ENCODE assay signal across 9 cellular contexts in genomic region chr3:168117853-168118313, GRCh38. TPM values are rescaled to one million over a fixed set of nuclear protein-coding genes. Genes with fewer than 3 reads are reported as not detected.
DNase-seq lines count a peak whose midpoint lies in the region; ATAC-seq and TF ChIP-seq lines count a peak whose summit lies in the region.
"Had no signal": no experiment of that assay in that cellular context is flagged by ENCODE, and none has a peak within 500 bp of the region (broad histone marks: within the 10 kb centered on the region; RNA-seq: fewer than 3 reads in every experiment).

No MANE protein-coding gene starts in this region.

- intact Hi-C loops in psoas muscle (cut with DNase I), result no loop called here

- peak; percentile 27 for DNase-seq in H4 (ENCODE audit: low spot score)
- peak; percentile 46 for DNase-seq in OCI-M1 (lab: John Stamatoyannopoulos, UW)
- DNase-seq in fibroblast of mammary gland (ENCODE audit: low read depth), result peak; percentile 40
- DNase-seq in psoas muscle, result no peak
- DNase-seq in mucosa of gallbladder (ENCODE audit: low spot score), result no peak
- no peak for DNase-seq in NCI-H187 treated with DMSO at 0.1 percent for 48 hours (lab: John Stamatoyannopoulos, UW)
- no peak for DNase-seq in glomerular visceral epithelial cell (ENCODE audit: extremely low spot score)
- DNase-seq: activated CD8-positive, alpha-beta memory T cell treated with anti-CD3 and anti-CD28 coated beads, Interleukin-2, amount 50 U/mL, for 4 hours; sigmoid colon had no signal

- no peak overlapping the region for H3K4me3 ChIP-seq in fibroblast of mammary gland (ENCODE audit: control insufficient read depth, low read depth, low read length)
- H3K4me3 ChIP-seq in psoas muscle, result no peak overlapping the region
- H3K4me3 ChIP-seq: sigmoid colon had no signal

- WGBS in psoas muscle, 3 donors, result 56 to 75% (median 61%) methylated on average over 2 of the region's 2 CpGs

- no peaks in the 10 kb centered on the region for H3K27me3 ChIP-seq in psoas muscle (ENCODE audit: insufficient read depth in 3 of 3, low read length in 2 of 3)
- H3K27me3 ChIP-seq: sigmoid colon had no signal

- no peak overlapping the region for H3K27ac ChIP-seq in psoas muscle
- H3K27ac ChIP-seq: sigmoid colon had no signal

- peak in 3 of 4 donors; percentile 22 to 42 (median 29) for ATAC-seq in psoas muscle

- no peaks in the 10 kb centered on the region for H3K9me3 ChIP-seq in psoas muscle
- H3K9me3 ChIP-seq: sigmoid colon had no signal

- TF ChIP-seq CTCF in fibroblast of mammary gland (conservative IDR thresholded peaks at IDR 0.05; ENCODE audit: control insufficient read depth, insufficient read depth, low read depth, low read length), result no peak
- no peak for TF ChIP-seq CTCF in psoas muscle (IDR thresholded peaks at IDR 0.05)

- no peaks in the 10 kb centered on the region for H3K36me3 ChIP-seq in psoas muscle (ENCODE audit: insufficient read depth in 1 of 2, low read depth in 1 of 2)
- H3K36me3 ChIP-seq: sigmoid colon had no signal

- peaks cover 10% of the 10 kb centered on the region for H3K4me1 ChIP-seq in psoas muscle

RNA-seq across cellular contexts. Expression of gene GOLIM4, which starts 22.2 kb away (rescaled TPM):
- 31.2 and 42.0 TPM in 2 replicates for total RNA-seq in H4 (2014; rRNA removed; shearing (Covaris generic))
- total RNA-seq in psoas muscle (10 to 100 TPM; 13.4 to 34.1 (median 25.2) TPM), mucosa of gallbladder (76.6 TPM)
- polyA plus RNA-seq in psoas muscle, result 10 to 100 TPM in 1 of 3 donors, 1 to 10 TPM in 2; 8.6 to 12.6 (median 8.6) TPM

Comparison
In these comparisons a context has a peak if more than half of its experiments do, and no peak if none do; other contexts are left out.
1. DNase-seq: peak in H4 (single experiment), OCI-M1 (single experiment) and fibroblast of mammary gland (single experiment); none in psoas muscle (0 of 2), mucosa of gallbladder (single experiment), NCI-H187 treated with DMSO at 0.1 percent for 48 hours (single experiment) and glomerular visceral epithelial cell (single experiment).